In the genomic region with DNA sequence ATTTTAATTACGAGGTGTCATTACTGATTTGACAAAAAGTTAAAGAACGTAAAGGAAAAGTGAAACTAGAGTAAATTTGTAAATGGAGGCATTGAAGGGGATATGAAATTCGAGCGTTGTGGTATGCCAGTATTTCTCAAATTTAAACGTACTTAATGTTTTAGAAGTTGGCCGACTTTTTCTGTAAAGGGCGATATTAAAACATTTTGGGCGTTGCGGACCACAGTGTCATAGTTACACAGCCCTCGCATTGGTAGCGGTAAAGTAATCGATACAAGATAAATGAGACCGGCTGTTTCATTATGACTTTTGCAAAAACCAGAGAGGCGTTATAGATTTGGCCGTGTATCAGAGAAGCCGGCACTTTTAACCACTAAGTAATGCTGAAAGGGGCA, we compare ENCODE assay signal across 9 cellular contexts. TPM values are rescaled to one million over a fixed set of nuclear protein-coding genes. Genes with fewer than 3 reads are reported as not detected.
DNase-seq lines count a peak whose midpoint lies in the region; ATAC-seq and TF ChIP-seq lines count a peak whose summit lies in the region.
"Had no signal": no experiment of that assay in that cellular context is flagged by ENCODE, and none has a peak within 500 bp of the region (broad histone marks: within the 10 kb centered on the region; RNA-seq: fewer than 3 reads in every experiment).

No MANE protein-coding gene starts in this region.

- in situ Hi-C loops in transverse colon (cut with MboI; ENCODE audit: low pct_ligation_motif_present in 1 of 4, low pct_unique_long_range_greater_than_20kb in 1 of 4, low sequenced_read_pairs in 3 of 4), result loop anchor here in 1 of 4 donors (25.0 kb wide), 1 partner anchor 1285 kb away; a partner anchor contains a TSS

- H3K9me3 ChIP-seq in adipocyte (ENCODE audit: control insufficient read depth, low read length) (no peaks in the 10 kb centered on the region), right lobe of liver (no peaks in the 10 kb centered on the region), transverse colon (no peaks in the 10 kb centered on the region)

- H3K27me3 ChIP-seq in adipocyte (replicated peaks; ENCODE audit: control insufficient read depth, insufficient read depth, low read length), result no peaks in the 10 kb centered on the region
- no peaks in the 10 kb centered on the region for H3K27me3 ChIP-seq in right lobe of liver
- H3K27me3 ChIP-seq in transverse colon, result peaks cover 50% of the 10 kb centered on the region

- H3K36me3 ChIP-seq in adipocyte (ENCODE audit: control insufficient read depth, insufficient read depth, low read length, severe bottlenecking), result no peaks in the 10 kb centered on the region
- no peaks in the 10 kb centered on the region for H3K36me3 ChIP-seq in right lobe of liver
- H3K36me3 ChIP-seq in transverse colon, result no peaks in the 10 kb centered on the region

- H3K4me3 ChIP-seq in adipocyte (ENCODE audit: low read length) (peak overlapping the region; percentile 93), right lobe of liver (peak overlapping the region; percentile 46 to 58 (median 58)), transverse colon (peak overlapping the region in 3 of 4 donors; percentile 36 to 66 (median 51))

- 0% methylated on average over 16 of the region's 16 CpGs for WGBS in right lobe of liver (ENCODE audit: insufficient coverage, low coverage, low lambda C conversion rate, missing lambda C conversion rate)
- WGBS in transverse colon (ENCODE audit: low coverage in 1 of 2), 2 donors, result 0 to 3% methylated on average over 9 to 16 of the region's 16 CpGs

- TF ChIP-seq EP300 in transverse colon (IDR thresholded peaks at IDR 0.05; ENCODE audit: low read depth), result no peak

- peak; percentile 41 to 51 for DNase-seq in NCI-H526 (lab: John Stamatoyannopoulos, UW)
- no peak for DNase-seq in NCI-H526 treated with DMSO at 0.1 percent for 48 hours (lab: John Stamatoyannopoulos, UW)
- no peak for DNase-seq in adipocyte (ENCODE audit: low read depth)
- no peak for DNase-seq in right lobe of liver
- no peak for DNase-seq in transverse colon
- DNase-seq in stimulated activated CD4-positive, alpha-beta T cell treated with anti-CD3 and anti-CD28 coated beads, Interleukin-12 subunit alpha, Interleukin-12 subunit beta, amount 100 ng/mL, for 4 hours, result no peak
- no peak for DNase-seq in COLO668 (lab: John Stamatoyannopoulos, UW; ENCODE audit: unreplicated experiment)

- H3K27ac ChIP-seq in right lobe of liver (peak overlapping the region; percentile 76 to 91 (median 82)), transverse colon (peak overlapping the region; percentile 85 to 94 (median 90))

- ATAC-seq in HG03571 (IDR thresholded peaks at IDR 0.05; ENCODE audit: unreplicated experiment), result peak; percentile 11
- ATAC-seq in right lobe of liver, result peak; percentile 37 to 61 (median 40)

- H3K9ac ChIP-seq in adipocyte (ENCODE audit: low read length), result peak overlapping the region; percentile 80

- no peak for TF ChIP-seq CTCF in right lobe of liver (IDR thresholded peaks at IDR 0.05)
- no peak for TF ChIP-seq CTCF in transverse colon (IDR thresholded peaks at IDR 0.05)

- intact Hi-C loops in right lobe of liver (cut with DNase I) (no loop called here), transverse colon (cut with DNase I; ENCODE audit: low total_unique reads) (no loop called here)

- H3K4me1 ChIP-seq in adipocyte (ENCODE audit: control insufficient read depth, insufficient read depth, low read length), result peaks cover 15% of the 10 kb centered on the region
- H3K4me1 ChIP-seq in right lobe of liver, result no peaks in the 10 kb centered on the region
- H3K4me1 ChIP-seq in transverse colon, result peaks cover 0 to 23% (median 12%) of the 10 kb centered on the region in 4 donors

- no peak for TF ChIP-seq POLR2A in right lobe of liver (IDR thresholded peaks at IDR 0.05)
- no peak for TF ChIP-seq POLR2A in transverse colon (IDR thresholded peaks at IDR 0.05)

RNA-seq across cellular contexts. Expression of a gene that starts 39.6 kb away (rescaled TPM):
- not detected for total RNA-seq in right lobe of liver
- total RNA-seq in transverse colon, result not detected
- total RNA-seq: activated CD8-positive, alpha-beta memory T cell treated with anti-CD3 and anti-CD28 coated beads for 36 hours had no signal

Comparison
In these comparisons a context has a peak if more than half of its experiments do, and no peak if none do; other contexts are left out.
1. DNase-seq: peak in NCI-H526 (2 of 2); none in NCI-H526 treated with DMSO at 0.1 percent for 48 hours (single experiment), adipocyte (single experiment), right lobe of liver (0 of 3), transverse colon (single experiment), stimulated activated CD4-positive, alpha-beta T cell treated with anti-CD3 and anti-CD28 coated beads, Interleukin-12 subunit alpha, Interleukin-12 subunit beta, amount 100 ng/mL, for 4 hours (single experiment) and COLO668 (single experiment).
2. Peak in every context shown above with its lines, with median percentiles within 50 percentile points of each other: H3K4me3 ChIP-seq.